In genomic region chr7:114889646-114890285, GRCh38 we compare ENCODE assay signal across 8 cellular contexts. TPM values are rescaled to one million over a fixed set of nuclear protein-coding genes. Genes with fewer than 3 reads are reported as not detected.
A peak's percentile ranks its signal among the peaks of the same experiment; 100 is the strongest.
DNase-seq lines count a peak whose midpoint lies in the region; ATAC-seq and FAIRE-seq lines count a peak whose summit lies in the region.

No MANE protein-coding gene starts in this region.

- no peaks in the 10 kb centered on the region for H3K4me1 ChIP-seq in CD4-positive, alpha-beta memory T cell (ENCODE audit: insufficient read depth, low read length)

- DNase-seq in CD4-positive, alpha-beta memory T cell: peak in 3 of 5 donors; percentile 1 to 60 (median 6)
- DNase-seq in NOMO-1 treated with DMSO at 0.1 percent for 48 hours (lab: John Stamatoyannopoulos, UW; ENCODE audit: unreplicated experiment): peak; percentile 71
- DNase-seq in epidermal melanocyte (ENCODE audit: insufficient read length, low spot score): peak; percentile 18
- DNase-seq in NCI-H1092 treated with DMSO at 0.1 percent for 48 hours (lab: John Stamatoyannopoulos, UW): no peak
- no peak for DNase-seq in frontal cortex (ENCODE audit: low spot score in 2 of 2)
- DNase-seq in NCI-H2107 (lab: John Stamatoyannopoulos, UW): no peak

- H3K4me1 Mint-ChIP-seq in CD4-positive, alpha-beta memory T cell: peaks cover 4 to 11% (median 9%) of the 10 kb centered on the region in 4 donors
- H3K4me1 Mint-ChIP-seq in stimulated activated memory B cell treated with anti-CD40 and anti-IgM and Interleukin-4, amounts not matched to agents 10 μg/mL and 1 μg/mL and 100 μg/mL, for 72 hours: peaks cover 9% of the 10 kb centered on the region

- H3K27ac ChIP-seq in CD4-positive, alpha-beta memory T cell (ENCODE audit: low read depth, low read length): no peak overlapping the region

- intact Hi-C loops in CD4-positive, alpha-beta memory T cell (cut with micrococcal nuclease): loop anchor here (2.0 kb wide), 1 partner anchor 27 kb away; no protein-coding TSS in a partner anchor

- peaks cover 0 to 4% (median under 1%) of the 10 kb centered on the region in 8 donors for H3K9me3 Mint-ChIP-seq in CD4-positive, alpha-beta memory T cell
- H3K9me3 Mint-ChIP-seq in stimulated activated memory B cell treated with anti-CD40 and anti-IgM and Interleukin-4, amounts not matched to agents 10 μg/mL and 1 μg/mL and 100 μg/mL, for 72 hours: peaks cover 3% of the 10 kb centered on the region

- H3K27me3 ChIP-seq in CD4-positive, alpha-beta memory T cell (ENCODE audit: insufficient read depth, low read length): no peaks in the 10 kb centered on the region

- CTCF ChIA-PET in CD4-positive, alpha-beta memory T cell (lab: Charles Lee; ENCODE audit: partially characterized antibody): interaction anchor here (0.9 to 1.4 kb wide), 3 partner anchors 22 to 120 kb away, joined by 3 read pairs; no protein-coding TSS in a partner anchor

- no peaks in the 10 kb centered on the region for H3K27me3 Mint-ChIP-seq in CD4-positive, alpha-beta memory T cell
- H3K27me3 Mint-ChIP-seq in stimulated activated memory B cell treated with anti-CD40 and anti-IgM and Interleukin-4, amounts not matched to agents 10 μg/mL and 1 μg/mL and 100 μg/mL, for 72 hours: peaks cover 2% of the 10 kb centered on the region

- peak; percentile 76 for ATAC-seq in GM21723 (IDR thresholded peaks at IDR 0.05; ENCODE audit: unreplicated experiment)
- ATAC-seq in stimulated activated memory B cell treated with anti-CD40 and anti-IgM and Interleukin-4, amounts not matched to agents 10 μg/mL and 1 μg/mL and 100 μg/mL, for 72 hours: peak; percentile 82

- peak overlapping the region in 1 of 8 donors; percentile 32 for H3K4me3 Mint-ChIP-seq in CD4-positive, alpha-beta memory T cell
- H3K4me3 Mint-ChIP-seq in stimulated activated memory B cell treated with anti-CD40 and anti-IgM and Interleukin-4, amounts not matched to agents 10 μg/mL and 1 μg/mL and 100 μg/mL, for 72 hours: no peak overlapping the region

- POLR2A ChIA-PET in CD4-positive, alpha-beta memory T cell (lab: Charles Lee; ENCODE audit: partially characterized antibody): interaction anchor here (0.8 to 1.4 kb wide), 2 partner anchors 9 to 42 kb away, joined by 3 to 5 read pairs; no protein-coding TSS in a partner anchor

- H3K36me3 Mint-ChIP-seq in CD4-positive, alpha-beta memory T cell: no peaks in the 10 kb centered on the region
- peaks cover 9% of the 10 kb centered on the region for H3K36me3 Mint-ChIP-seq in stimulated activated memory B cell treated with anti-CD40 and anti-IgM and Interleukin-4, amounts not matched to agents 10 μg/mL and 1 μg/mL and 100 μg/mL, for 72 hours

- FAIRE-seq in frontal cortex (lab: Jason Lieb, UNC): no peak

- H3K4me3 ChIP-seq in CD4-positive, alpha-beta memory T cell (ENCODE audit: low read length in 2 of 2): no peak overlapping the region

- H3K27ac Mint-ChIP-seq in CD4-positive, alpha-beta memory T cell: peak overlapping the region in 4 of 7 donors; percentile 2 to 50 (median 20)
- H3K27ac Mint-ChIP-seq in stimulated activated memory B cell treated with anti-CD40 and anti-IgM and Interleukin-4, amounts not matched to agents 10 μg/mL and 1 μg/mL and 100 μg/mL, for 72 hours: peak overlapping the region; percentile 80

- no peaks in the 10 kb centered on the region for H3K9me3 ChIP-seq in CD4-positive, alpha-beta memory T cell (ENCODE audit: control insufficient read depth in 1 of 2, low read length in 2 of 2)

- no peaks in the 10 kb centered on the region for H3K36me3 ChIP-seq in CD4-positive, alpha-beta memory T cell (ENCODE audit: insufficient read depth, low read length)

RNA-seq across cellular contexts. Expression of gene MDFIC, which starts 32.1 kb away (rescaled TPM):
- 10 to 100 TPM; 68.1 to 78.0 TPM for total RNA-seq in CD4-positive, alpha-beta memory T cell
- polyA plus RNA-seq in CD4-positive, alpha-beta memory T cell: 100 to 1,000 TPM; 180 to 194 TPM
- total RNA-seq in frontal cortex: 6.1 TPM

Comparison
In these comparisons a context has a peak if more than half of its experiments do, and no peak if none do; other contexts are left out.
1. DNase-seq: peak in CD4-positive, alpha-beta memory T cell (3 of 5), NOMO-1 treated with DMSO at 0.1 percent for 48 hours (single experiment) and epidermal melanocyte (single experiment); none in NCI-H1092 treated with DMSO at 0.1 percent for 48 hours (single experiment), frontal cortex (0 of 2) and NCI-H2107 (single experiment).